19 cellular contexts compared by ENCODE assay signal in genomic region chr18:11951390-11951851, GRCh38. TPM values are rescaled to one million over a fixed set of nuclear protein-coding genes. Genes with fewer than 3 reads are reported as not detected.
A peak's percentile ranks its signal among the peaks of the same experiment; 100 is the strongest.
DNase-seq lines count a peak whose midpoint lies in the region; ATAC-seq, FAIRE-seq and TF ChIP-seq lines count a peak whose summit lies in the region.
"Had no signal": no experiment of that assay in that cellular context is flagged by ENCODE, and none has a peak within 500 bp of the region (broad histone marks: within the 10 kb centered on the region; RNA-seq: fewer than 3 reads in every experiment).

No MANE protein-coding gene starts in this region.

- peak overlapping the region; percentile 96 for H4K91ac ChIP-seq in mesenchymal stem cell (ENCODE audit: low read length)

- no TSS peak for BruUV-seq in K562 (replicated peaks; lab: Mats Ljungman, UMichigan)

- TF ChIP-seq POLR2A in K562 (conservative IDR thresholded peaks at IDR 0.05): no peak

- no peaks in the 10 kb centered on the region for H3K27me3 ChIP-seq in K562 (ENCODE audit: control insufficient read depth in 2 of 2, insufficient read depth in 2 of 2, low read length in 2 of 2)
- H3K27me3 ChIP-seq in mesenchymal stem cell (ENCODE audit: control insufficient read depth in 1 of 2, insufficient read depth in 1 of 2, low read length in 2 of 2): no peaks in the 10 kb centered on the region
- H3K27me3 ChIP-seq: BLaER1 treated with 17β-estradiol and CSF1 and Interleukin-3, amounts not matched to agents 10 nM and 100 nM; MG63 had no signal

- H3K27ac Mint-ChIP-seq in activated naive CD4-positive, alpha-beta T cell treated with anti-CD3 and anti-CD28 coated beads, Interleukin-2, amount 50 U/mL, for 24 hours: peak overlapping the region; percentile 30
- peak overlapping the region; percentile 40 for H3K27ac Mint-ChIP-seq in type B pancreatic cell
- H3K27ac Mint-ChIP-seq: activated B cell treated with CpG ODN at 0.5 μM for 24 hours; activated T-helper 1 cell treated with anti-CD3 and anti-CD28 coated beads, Interleukin-12 subunit alpha, Interleukin-12 subunit beta, Interleukin-2, Interleukin-4 antibody, amounts not matched to agents 30 ng/mL and 10 ng/mL and 1 ng/mL, durations not matched to agents 14 hours and 24 hours and 36 hours; stimulated activated memory B cell treated with anti-CD40 and anti-IgM and Interleukin-4, amounts not matched to agents 10 μg/mL and 1 μg/mL and 100 μg/mL, for 72 hours had no signal

- H3K79me1 ChIP-seq in mesenchymal stem cell (replicated peaks; ENCODE audit: low read length, poor library complexity, severe bottlenecking): no peaks in the 10 kb centered on the region

- no peaks in the 10 kb centered on the region; the same call in 2 of the 3 replicates for H3K79me2 ChIP-seq in K562 (ENCODE audit: control insufficient read depth, insufficient read depth, low read length)

- H3K4me3 ChIP-seq in K562 (no peak overlapping the region), mesenchymal stem cell (ENCODE audit: insufficient read depth in 1 of 2, low read depth in 1 of 2, low read length in 2 of 2) (no peak overlapping the region)
- H3K4me3 ChIP-seq: A549; BLaER1 treated with 17β-estradiol and CSF1 and Interleukin-3, amounts not matched to agents 10 nM and 100 nM; MG63 had no signal

- H2AFZ ChIP-seq in K562 (ENCODE audit: low read depth, low read length): peak overlapping the region; percentile 46
- H2AFZ ChIP-seq in mesenchymal stem cell (ENCODE audit: low read depth, low read length): no peak overlapping the region

- H4K8ac ChIP-seq in mesenchymal stem cell (ENCODE audit: low read length): peak overlapping the region; percentile 72

- H2BK120ac ChIP-seq in mesenchymal stem cell (ENCODE audit: low read depth, low read length): no peak overlapping the region

- TF ChIP-seq EP300 in K562 (IDR thresholded peaks at IDR 0.05; ENCODE audit: low read length): peak; percentile 84

- no peak for DNase-seq in activated naive CD4-positive, alpha-beta T cell treated with Interleukin-2 at 50 U/mL for 16 hours
- DNase-seq in K562 (ENCODE audit: extremely low read depth in 1 of 4, low spot score in 3 of 4): peak; percentile 16 to 87 (median 48)
- no peak for DNase-seq in mesenchymal stem cell
- DNase-seq in type B pancreatic cell (ENCODE audit: extremely low spot score, unreplicated experiment): no peak
- no peak for DNase-seq in NCI-H1092 (lab: John Stamatoyannopoulos, UW)
- DNase-seq in activated CD4-positive, CD25-positive, alpha-beta regulatory T cell treated with anti-CD3 and anti-CD28 coated beads, Interleukin-2, amount 50 U/mL, for 72 hours: no peak
- DNase-seq: activated B cell treated with CpG ODN at 0.5 μM for 24 hours; effector CD8-positive, alpha-beta T cell; MG63; NCI-H1694 treated with DMSO at 0.1 percent for 48 hours; retina; T-helper 2 cell had no signal

- peak overlapping the region; percentile 11 to 29; a peak in 2 of 4 replicates for H3K9ac ChIP-seq in K562 (ENCODE audit: insufficient read depth in 1 of 2, low read depth in 2 of 2, low read length in 2 of 2)
- H3K9ac ChIP-seq in mesenchymal stem cell (ENCODE audit: low read length): no peak overlapping the region
- H3K9ac ChIP-seq: BLaER1 treated with 17β-estradiol and CSF1 and Interleukin-3, amounts not matched to agents 10 nM and 100 nM had no signal

- POLR2A ChIA-PET in K562 (lab: Yijun Ruan, JAX): interaction anchor here (0.6 to 4.0 kb wide), 10 partner anchors 9 to 116 kb away, joined by 3 to 15 read pairs (median 4); partner anchors contain the start of gene IMPA2

- H4K20me1 ChIP-seq in K562 (replicated peaks; ENCODE audit: control insufficient read depth, insufficient read depth, low read length): no peaks in the 10 kb centered on the region
- H4K20me1 ChIP-seq: BLaER1 treated with 17β-estradiol and CSF1 and Interleukin-3, amounts not matched to agents 10 nM and 100 nM had no signal

- peak overlapping the region; percentile 23 to 53 for H2BK12ac ChIP-seq in mesenchymal stem cell (ENCODE audit: low read length in 2 of 2)

- H3K9me3 ChIP-seq in K562 (replicated peaks; ENCODE audit: control insufficient read depth, insufficient read depth, low read depth, low read length): peaks cover 2% of the 10 kb centered on the region; the same call in 1 of the 2 replicates
- H3K9me3 ChIP-seq in mesenchymal stem cell (ENCODE audit: control insufficient read depth, low read length): peaks cover 2% of the 10 kb centered on the region

- no peaks in the 10 kb centered on the region for H3K27me3 Mint-ChIP-seq in activated naive CD4-positive, alpha-beta T cell treated with anti-CD3 and anti-CD28 coated beads, Interleukin-2, amount 50 U/mL, for 24 hours
- H3K27me3 Mint-ChIP-seq in type B pancreatic cell: no peaks in the 10 kb centered on the region
- H3K27me3 Mint-ChIP-seq: activated B cell treated with CpG ODN at 0.5 μM for 24 hours; stimulated activated memory B cell treated with anti-CD40 and anti-IgM and Interleukin-4, amounts not matched to agents 10 μg/mL and 1 μg/mL and 100 μg/mL, for 72 hours had no signal

- intact Hi-C loops in K562 (cut with micrococcal nuclease): no loop called here

- TF ChIP-seq CTCF in K562 (IDR thresholded peaks at IDR 0.05 in 2 of 3, conservative IDR thresholded peaks at IDR 0.05 in 1 of 3; ENCODE audit: insufficient read depth in 2 of 3, low read depth in 1 of 3, low read length in 3 of 3) (no peak), type B pancreatic cell (conservative IDR thresholded peaks at IDR 0.05) (no peak)

- no peak overlapping the region for H3K4me3 Mint-ChIP-seq in activated naive CD4-positive, alpha-beta T cell treated with anti-CD3 and anti-CD28 coated beads, Interleukin-2, amount 50 U/mL, for 24 hours
- H3K4me3 Mint-ChIP-seq in type B pancreatic cell: no peak overlapping the region
- H3K4me3 Mint-ChIP-seq: activated B cell treated with CpG ODN at 0.5 μM for 24 hours; activated T-helper 1 cell treated with anti-CD3 and anti-CD28 coated beads, Interleukin-12 subunit alpha, Interleukin-12 subunit beta, Interleukin-2, Interleukin-4 antibody, amounts not matched to agents 30 ng/mL and 10 ng/mL and 1 ng/mL, durations not matched to agents 14 hours and 24 hours and 36 hours; stimulated activated memory B cell treated with anti-CD40 and anti-IgM and Interleukin-4, amounts not matched to agents 10 μg/mL and 1 μg/mL and 100 μg/mL, for 72 hours had no signal

- no peaks in the 10 kb centered on the region for H3K36me3 Mint-ChIP-seq in activated naive CD4-positive, alpha-beta T cell treated with anti-CD3 and anti-CD28 coated beads, Interleukin-2, amount 50 U/mL, for 24 hours
- H3K36me3 Mint-ChIP-seq in type B pancreatic cell: no peaks in the 10 kb centered on the region

- peak overlapping the region; percentile 4 to 37 for H3K18ac ChIP-seq in mesenchymal stem cell (ENCODE audit: low read depth in 1 of 2, low read length in 2 of 2)

- CTCF ChIA-PET in K562 (lab: Yijun Ruan, JAX; ENCODE audit: low intra/inter-chr PET ratio): no interaction called here

- no peak overlapping the region for H3K14ac ChIP-seq in mesenchymal stem cell (ENCODE audit: low read length in 2 of 2)

- H3K36me3 ChIP-seq in K562 (ENCODE audit: control insufficient read depth, insufficient read depth, low read length) (no peaks in the 10 kb centered on the region), mesenchymal stem cell (ENCODE audit: control insufficient read depth in 1 of 2, insufficient read depth in 2 of 2, low read depth in 1 of 2, low read length in 2 of 2) (no peaks in the 10 kb centered on the region)
- H3K36me3 ChIP-seq: BLaER1 treated with 17β-estradiol and CSF1 and Interleukin-3, amounts not matched to agents 10 nM and 100 nM; MG63 had no signal

- no peak overlapping the region for H3K4ac ChIP-seq in mesenchymal stem cell (ENCODE audit: low read depth in 1 of 2, low read length in 2 of 2)

- peak overlapping the region; percentile 50; the same call in 1 of the 2 replicates for H3K4me2 ChIP-seq in K562 (ENCODE audit: insufficient read depth, low read length)
- no peak overlapping the region for H3K4me2 ChIP-seq in mesenchymal stem cell (ENCODE audit: low read length, poor library complexity, severe bottlenecking)
- H3K4me2 ChIP-seq: A549; BLaER1 treated with 17β-estradiol and CSF1 and Interleukin-3, amounts not matched to agents 10 nM and 100 nM had no signal

- H3K9me1 ChIP-seq in K562 (ENCODE audit: control insufficient read depth, insufficient read depth, low read length): no peaks in the 10 kb centered on the region

- peak overlapping the region; percentile 38; the same call in 1 of the 3 replicates for H3K27ac ChIP-seq in K562 (ENCODE audit: extremely low read depth, low read depth, low read length)
- no peak overlapping the region for H3K27ac ChIP-seq in mesenchymal stem cell (ENCODE audit: low read length, poor library complexity, severe bottlenecking)
- H3K27ac ChIP-seq: BLaER1 treated with 17β-estradiol and CSF1 and Interleukin-3, amounts not matched to agents 10 nM and 100 nM had no signal

- H3K4me1 ChIP-seq in K562 (replicated peaks in 1 of 2; ENCODE audit: control insufficient read depth in 2 of 2, insufficient read depth in 2 of 2, low read length in 2 of 2): peaks cover 43 to 45% of the 10 kb centered on the region in 2 experiments
- peaks cover 16% of the 10 kb centered on the region for H3K4me1 ChIP-seq in mesenchymal stem cell (ENCODE audit: control insufficient read depth, insufficient read depth, low read depth, low read length)

- peaks cover 4% of the 10 kb centered on the region for H3K4me1 Mint-ChIP-seq in activated naive CD4-positive, alpha-beta T cell treated with anti-CD3 and anti-CD28 coated beads, Interleukin-2, amount 50 U/mL, for 24 hours
- H3K4me1 Mint-ChIP-seq in type B pancreatic cell (ENCODE audit: unreplicated experiment): peaks cover 31% of the 10 kb centered on the region

- TF ChIP-seq RAD21 in K562 (CRISPR knock-in tag; conservative IDR thresholded peaks at IDR 0.05 in 1 of 2, IDR thresholded peaks at IDR 0.05 in 1 of 2): no peak

- no peak overlapping the region for H2BK15ac ChIP-seq in mesenchymal stem cell (ENCODE audit: low read depth, poor library complexity, severe bottlenecking)

- peak; percentile 86 for FAIRE-seq in K562 (lab: Jason Lieb, UNC)
- FAIRE-seq: A549, GM12891 had no signal

- WGBS in K562 (ENCODE audit: insufficient coverage, low coverage, missing lambda C conversion rate): 2% methylated on average over 9 of the region's 9 CpGs
- WGBS in mesenchymal stem cell: 65% methylated on average over 6 of the region's 9 CpGs

- H2AK5ac ChIP-seq in mesenchymal stem cell (ENCODE audit: low read length, severe bottlenecking): peak overlapping the region; percentile 39

- ATAC-seq in K562: peak; percentile 43
- ATAC-seq in GM21717 (IDR thresholded peaks at IDR 0.05; ENCODE audit: unreplicated experiment): no peak
- ATAC-seq: A549; stimulated activated memory B cell treated with anti-CD40 and anti-IgM and Interleukin-4, amounts not matched to agents 10 μg/mL and 1 μg/mL and 100 μg/mL, for 72 hours had no signal

- no peaks in the 10 kb centered on the region for H3K9me3 Mint-ChIP-seq in activated naive CD4-positive, alpha-beta T cell treated with anti-CD3 and anti-CD28 coated beads, Interleukin-2, amount 50 U/mL, for 24 hours
- H3K9me3 Mint-ChIP-seq in type B pancreatic cell: no peaks in the 10 kb centered on the region
- H3K9me3 Mint-ChIP-seq: activated B cell treated with CpG ODN at 0.5 μM for 24 hours; activated T-helper 1 cell treated with anti-CD3 and anti-CD28 coated beads, Interleukin-12 subunit alpha, Interleukin-12 subunit beta, Interleukin-2, Interleukin-4 antibody, amounts not matched to agents 30 ng/mL and 10 ng/mL and 1 ng/mL, durations not matched to agents 14 hours and 24 hours and 36 hours; stimulated activated memory B cell treated with anti-CD40 and anti-IgM and Interleukin-4, amounts not matched to agents 10 μg/mL and 1 μg/mL and 100 μg/mL, for 72 hours had no signal

- H3K23ac ChIP-seq in mesenchymal stem cell (ENCODE audit: low read length in 2 of 2): no peak overlapping the region

- in situ Hi-C loops in K562 (cut with MboI): no loop called here

- H2BK5ac ChIP-seq in mesenchymal stem cell (ENCODE audit: low read depth, low read length, poor library complexity, severe bottlenecking): no peak overlapping the region

RNA-seq across cellular contexts. Expression of gene IMPA2, which starts 29.9 kb away (rescaled TPM):
- total RNA-seq in K562 (2011; cell fraction: chromatin; rRNA removed; ENCODE audit: low replicate concordance): 4.3 and 7.6 TPM in 2 replicates
- 7.0 and 8.0 TPM in 2 replicates for total RNA-seq in K562 (2011; cell fraction: nucleolus; rRNA removed)
- 8.5 and 8.9 TPM in 2 replicates for total RNA-seq in K562 (2011; cell fraction: nucleoplasm; rRNA removed)
- total RNA-seq in K562 (2014; rRNA removed) (8.3 and 10.2 TPM in 2 replicates), K562 (2014; rRNA removed; fragmentation: Illumina TruSeq; extraction: Trizol) (4.3 and 5.8 TPM in 2 replicates), K562 (2015; rRNA removed; fragmentation: Illumina TruSeq; extraction: Trizol) (5.2 and 5.7 TPM in 2 replicates), K562 (2021) (11.3 and 13.2 TPM in 2 replicates), type B pancreatic cell (ENCODE audit: low replicate concordance) (53.6 and 56.3 TPM in 2 replicates)
- polyA plus RNA-seq in K562 (2011; rRNA removed) (3.4 and 3.5 TPM in 2 replicates), K562 (2014; fragmentation: Illumina TruSeq; extraction: Trizol) (7.1 and 8.7 TPM in 2 replicates), K562 (2014; fragmentation: Nextera tagmentation; extraction: Ambion mirVana) (under 1 TPM; 0.62 to 0.98 TPM), K562 (2014; rRNA removed) (3.9 and 10.6 TPM in 2 replicates)
- 4.0 and 6.5 TPM in 2 replicates for polyA plus RNA-seq in K562 (2011; cell fraction: cytosol; rRNA removed)
- polyA plus RNA-seq in K562 (2011; cell fraction: nucleus; rRNA removed): 9.3 and 9.5 TPM in 2 replicates
- 9.5 and 12.2 TPM in 2 replicates for polyA plus RNA-seq in K562 (2012)
- 1.7 and 2.3 TPM in 2 replicates for polyA minus RNA-seq in K562 (2011; rRNA and poly(A)+ RNA removed)
- polyA minus RNA-seq in K562 (2011; cell fraction: cytosol; rRNA and poly(A)+ RNA removed): 2.2 and 2.7 TPM in 2 replicates
- 2.3 and 4.4 TPM in 2 replicates for polyA minus RNA-seq in K562 (2011; cell fraction: nucleus; rRNA and poly(A)+ RNA removed)
- 12.3 TPM for polyA plus RNA-seq in mesenchymal stem cell (2013, experiment 1 of 2)
- 12.2 TPM for polyA plus RNA-seq in mesenchymal stem cell (2013, experiment 2 of 2)

RNA-seq across cellular contexts. Expression of gene MPPE1, which starts 43.3 kb away (rescaled TPM):
- total RNA-seq in K562 (2011; cell fraction: chromatin; rRNA removed; ENCODE audit: low replicate concordance): 60.6 and 93.7 TPM in 2 replicates
- 51.7 and 62.2 TPM in 2 replicates for total RNA-seq in K562 (2011; cell fraction: nucleolus; rRNA removed)
- 58.4 and 67.3 TPM in 2 replicates for total RNA-seq in K562 (2011; cell fraction: nucleoplasm; rRNA removed)
- total RNA-seq in K562 (2014; rRNA removed): 11.2 and 12.8 TPM in 2 replicates
- 12.8 and 14.7 TPM in 2 replicates for total RNA-seq in K562 (2014; rRNA removed; fragmentation: Illumina TruSeq; extraction: Trizol)
- total RNA-seq in K562 (2015; rRNA removed; fragmentation: Illumina TruSeq; extraction: Trizol): 10.7 and 11.7 TPM in 2 replicates
- 14.2 and 17.4 TPM in 2 replicates for total RNA-seq in K562 (2021)
- 18.2 and 19.2 TPM in 2 replicates for polyA plus RNA-seq in K562 (2011; rRNA removed)
- 10.3 and 11.9 TPM in 2 replicates for polyA plus RNA-seq in K562 (2011; cell fraction: cytosol; rRNA removed)
- polyA plus RNA-seq in K562 (2011; cell fraction: nucleus; rRNA removed): 50.1 and 55.3 TPM in 2 replicates
- polyA plus RNA-seq in K562 (2012): 10.9 and 18.8 TPM in 2 replicates
- 11.0 and 12.8 TPM in 2 replicates for polyA plus RNA-seq in K562 (2014; fragmentation: Illumina TruSeq; extraction: Trizol)
- polyA plus RNA-seq in K562 (2014; fragmentation: Nextera tagmentation; extraction: Ambion mirVana): 10 to 100 TPM; 13.3 to 13.4 TPM
- polyA plus RNA-seq in K562 (2014; rRNA removed): 12.8 and 19.5 TPM in 2 replicates
- 14.8 and 16.9 TPM in 2 replicates for polyA minus RNA-seq in K562 (2011; rRNA and poly(A)+ RNA removed)
- polyA minus RNA-seq in K562 (2011; cell fraction: cytosol; rRNA and poly(A)+ RNA removed): 6.4 and 6.9 TPM in 2 replicates
- 17.6 and 27.8 TPM in 2 replicates for polyA minus RNA-seq in K562 (2011; cell fraction: nucleus; rRNA and poly(A)+ RNA removed)
- 20.5 TPM for polyA plus RNA-seq in mesenchymal stem cell (2013, experiment 1 of 2)
- polyA plus RNA-seq in mesenchymal stem cell (2013, experiment 2 of 2): 21.7 TPM
- total RNA-seq in type B pancreatic cell (ENCODE audit: low replicate concordance): 35.3 and 35.8 TPM in 2 replicates

Comparison
In these comparisons a context has a peak if more than half of its experiments do, and no peak if none do; other contexts are left out.
1. DNase-seq: peak in K562 (4 of 4); none in activated naive CD4-positive, alpha-beta T cell treated with Interleukin-2 at 50 U/mL for 16 hours (single experiment), mesenchymal stem cell (single experiment), type B pancreatic cell (single experiment), NCI-H1092 (single experiment) and activated CD4-positive, CD25-positive, alpha-beta regulatory T cell treated with anti-CD3 and anti-CD28 coated beads, Interleukin-2, amount 50 U/mL, for 72 hours (single experiment).